10 cellular contexts compared by ENCODE assay signal in genomic region chr17:3891626-3892094, GRCh38. TPM values are rescaled to one million over a fixed set of nuclear protein-coding genes. Genes with fewer than 3 reads are reported as not detected.
DNase-seq lines count a peak whose midpoint lies in the region; TF ChIP-seq lines count a peak whose summit lies in the region.
"Had no signal": no experiment of that assay in that cellular context is flagged by ENCODE, and none has a peak within 500 bp of the region (broad histone marks: within the 10 kb centered on the region; RNA-seq: fewer than 3 reads in every experiment).

No MANE protein-coding gene starts in this region.

- peak overlapping the region; percentile 98 for H3K4me2 ChIP-seq in neural progenitor cell

- peaks cover 20% of the 10 kb centered on the region for H4K20me1 ChIP-seq in neural progenitor cell (ENCODE audit: low read depth)

- intact Hi-C loops in dendritic cell treated with granulocyte-macrophage colony-stimulating factor and Interleukin-4, amounts not matched to agents 40 ng/mL and 50 ng/mL, for 4 days (cut with micrococcal nuclease) = loop anchor here (10.0 kb wide), 1 partner anchor 47 kb away; the partner anchor contains the start of gene NCBP3

- H3K79me2 ChIP-seq in neural progenitor cell (ENCODE audit: low read depth) = no peaks in the 10 kb centered on the region

- H3K36me3 Mint-ChIP-seq in dendritic cell treated with granulocyte-macrophage colony-stimulating factor and Interleukin-4, amounts not matched to agents 40 ng/mL and 50 ng/mL, for 4 days (ENCODE audit: low read depth) = peaks cover 6% of the 10 kb centered on the region
- H3K36me3 Mint-ChIP-seq in neural progenitor cell = no peaks in the 10 kb centered on the region

- no peak overlapping the region for H3K9ac ChIP-seq in neural progenitor cell

- peaks cover 9% of the 10 kb centered on the region for H3F3A ChIP-seq in neural progenitor cell (ENCODE audit: low read depth)

- H3K27ac Mint-ChIP-seq in dendritic cell treated with granulocyte-macrophage colony-stimulating factor and Interleukin-4, amounts not matched to agents 40 ng/mL and 50 ng/mL, for 4 days = peak overlapping the region; percentile 16
- no peak overlapping the region for H3K27ac Mint-ChIP-seq in neural progenitor cell

- H3K36me3 ChIP-seq in MG63 (no peaks in the 10 kb centered on the region), neural progenitor cell (no peaks in the 10 kb centered on the region)

- H3K4me1 Mint-ChIP-seq in dendritic cell treated with granulocyte-macrophage colony-stimulating factor and Interleukin-4, amounts not matched to agents 40 ng/mL and 50 ng/mL, for 4 days (ENCODE audit: low read depth) = peaks cover 87% of the 10 kb centered on the region
- H3K4me1 Mint-ChIP-seq in neural progenitor cell = peaks cover 37% of the 10 kb centered on the region

- DNase-seq in MG63 (no peak), neural progenitor cell (ENCODE audit: low spot score) (no peak), NOMO-1 (lab: John Stamatoyannopoulos, UW; ENCODE audit: unreplicated experiment in 2 of 2) (no peak), GM19238 (ENCODE audit: insufficient read length, low spot score) (no peak), SHP77 treated with DMSO at 0.1 percent for 48 hours (lab: John Stamatoyannopoulos, UW) (no peak), GM13977 (ENCODE audit: low spot score) (no peak)
- DNase-seq: NCI-H524 treated with DMSO at 0.1 percent for 48 hours had no signal

- peak overlapping the region; percentile 90 for H3K27ac ChIP-seq in C4-2B
- no peak overlapping the region for H3K27ac ChIP-seq in neural progenitor cell
- H3K27ac ChIP-seq: epithelial cell of prostate had no signal

- in situ Hi-C loops in GM13977 (cut with MboI; ENCODE audit: low pct_unique_long_range_greater_than_20kb, low sequenced_read_pairs, unreplicated experiment) = no loop called here

- no peaks in the 10 kb centered on the region for H3K27me3 ChIP-seq in MG63
- H3K27me3 ChIP-seq in neural progenitor cell = peaks cover 14% of the 10 kb centered on the region

- H3K4me1 ChIP-seq in neural progenitor cell = peaks cover 20% of the 10 kb centered on the region

- H3K9me3 ChIP-seq in MG63 (no peaks in the 10 kb centered on the region), neural progenitor cell (ENCODE audit: low read depth) (no peaks in the 10 kb centered on the region)

- no peak overlapping the region for H2AFZ ChIP-seq in neural progenitor cell (replicated peaks)

- no peaks in the 10 kb centered on the region for H3K9me3 Mint-ChIP-seq in dendritic cell treated with granulocyte-macrophage colony-stimulating factor and Interleukin-4, amounts not matched to agents 40 ng/mL and 50 ng/mL, for 4 days
- no peaks in the 10 kb centered on the region for H3K9me3 Mint-ChIP-seq in neural progenitor cell

- peaks cover 12% of the 10 kb centered on the region for H3K27me3 Mint-ChIP-seq in dendritic cell treated with granulocyte-macrophage colony-stimulating factor and Interleukin-4, amounts not matched to agents 40 ng/mL and 50 ng/mL, for 4 days
- peaks cover 13% of the 10 kb centered on the region for H3K27me3 Mint-ChIP-seq in neural progenitor cell (ENCODE audit: insufficient read depth, low read depth)

- peak overlapping the region; percentile 56 for H3K4me3 ChIP-seq in MG63
- peak overlapping the region; percentile 91 for H3K4me3 ChIP-seq in neural progenitor cell

- H3K4me3 Mint-ChIP-seq in dendritic cell treated with granulocyte-macrophage colony-stimulating factor and Interleukin-4, amounts not matched to agents 40 ng/mL and 50 ng/mL, for 4 days = peak overlapping the region; percentile 77
- H3K4me3 Mint-ChIP-seq in neural progenitor cell = peak overlapping the region; percentile 81

- TF ChIP-seq CTCF in C4-2B (conservative IDR thresholded peaks at IDR 0.05) (no peak), neural progenitor cell (IDR thresholded peaks at IDR 0.05) (no peak), GM13977 (IDR thresholded peaks at IDR 0.05; ENCODE audit: extremely low read depth, insufficient read depth, missing control alignments) (no peak)

RNA-seq across cellular contexts. Expression of gene CAMKK1, which starts 1.2 kb away (rescaled TPM):
- 3.1 and 3.9 TPM in 2 replicates for total RNA-seq in MG63 (2014; rRNA removed; shearing (Covaris generic); ENCODE audit: low replicate concordance)
- total RNA-seq in neural progenitor cell (ENCODE audit: low replicate concordance) = 2.9 and 6.4 TPM in 2 replicates

RNA-seq across cellular contexts. Expression of gene P2RX1, which starts 24.6 kb away (rescaled TPM):
- total RNA-seq in MG63 (2014; rRNA removed; shearing (Covaris generic); ENCODE audit: low replicate concordance) = not detected in 2 replicates
- not detected in 2 replicates for total RNA-seq in neural progenitor cell (ENCODE audit: low replicate concordance)

RNA-seq across cellular contexts. Expression of gene NCBP3, which starts 45.6 kb away (rescaled TPM):
- 6.6 and 10.2 TPM in 2 replicates for total RNA-seq in MG63 (2014; rRNA removed; shearing (Covaris generic); ENCODE audit: low replicate concordance)
- 55.7 and 72.4 TPM in 2 replicates for total RNA-seq in neural progenitor cell (ENCODE audit: low replicate concordance)
